Comparison of ENCODE assay signal across 1 cellular context in genomic region chr15:40160689-40161688, GRCh38.
TF ChIP-seq lines count a peak whose summit lies in the region.

Gene BUB1B (plus strand): TSS chr15:40161069. CDS start chr15:40161221, 152 bp downstream.

TF ChIP-seq in GM12878, 131 proteins besides CTCF, POLR2A, EP300 and RAD21 (continued from another document):
- TF ChIP-seq ZNF687 (IDR thresholded peaks at IDR 0.05): no peak
- peak; percentile 87 for TF ChIP-seq NBN (IDR thresholded peaks at IDR 0.05)
- TF ChIP-seq WRNIP1 (IDR thresholded peaks at IDR 0.05; ENCODE audit: borderline replicate concordance, low read depth, low read length): 0 out of 2 replicates have a peak, but pooled peaks have one; percentile 36
- TF ChIP-seq SMAD5 (IDR thresholded peaks at IDR 0.05; ENCODE audit: low read depth): no peak
- peak; percentile 88 for TF ChIP-seq SP1 (IDR thresholded peaks at IDR 0.05; ENCODE audit: low read depth, low read length)
